In the genomic region with DNA sequence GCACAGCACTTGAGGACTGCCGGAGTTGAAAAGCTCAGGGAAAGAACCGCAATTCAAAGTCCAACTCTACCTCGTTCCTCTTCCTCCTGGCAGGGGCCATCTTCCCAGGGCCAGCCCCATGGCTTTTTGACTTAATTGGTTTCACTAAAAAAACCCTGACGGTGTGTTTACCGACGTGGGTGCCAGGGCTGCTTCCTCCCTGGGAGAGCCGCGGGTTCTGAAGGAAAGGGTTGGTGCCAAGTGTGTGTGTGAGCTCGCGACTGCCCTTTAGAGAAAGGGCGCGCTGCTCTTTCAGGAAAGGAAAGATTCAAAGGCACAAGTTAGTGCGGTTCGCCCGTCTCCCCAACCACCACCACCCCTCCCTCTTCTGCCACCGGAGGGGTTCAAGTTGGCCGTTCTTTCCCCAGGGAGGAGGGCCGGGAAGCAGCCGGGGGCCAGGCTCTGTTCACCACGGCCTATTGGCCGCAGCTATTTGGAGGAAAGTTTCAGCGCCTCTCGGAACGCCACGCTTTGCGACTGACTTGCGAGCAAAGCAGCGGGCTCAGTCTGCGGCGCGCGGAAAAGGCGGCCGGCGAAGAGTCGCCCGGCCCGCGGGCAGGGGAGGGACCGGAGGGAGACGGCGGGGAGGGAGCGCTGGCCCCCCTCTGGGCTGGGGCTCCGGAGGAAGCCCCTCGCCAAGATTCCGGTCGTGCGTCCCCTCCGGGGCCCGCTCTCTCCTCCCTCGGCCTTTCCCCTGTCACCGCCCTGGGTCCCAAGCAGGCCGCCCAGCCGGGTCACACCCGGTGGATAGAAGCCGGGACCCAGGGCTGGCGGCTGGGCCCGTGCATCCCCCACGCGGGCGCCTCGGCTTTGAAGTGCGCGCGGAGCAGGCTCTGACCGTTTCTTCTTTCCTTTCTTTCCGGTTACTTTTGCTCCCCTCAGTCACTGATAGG, we compare ENCODE assay signal across 8 cellular contexts.
DNase-seq lines count a peak whose midpoint lies in the region; ATAC-seq, FAIRE-seq and TF ChIP-seq lines count a peak whose summit lies in the region.

No MANE protein-coding gene starts in this region.

- peak overlapping the region in 1 of 2 experiments; percentile 83; a peak in 1 of 4 replicates for H4K8ac ChIP-seq in IMR-90 (ENCODE audit: low read depth in 2 of 2, low read length in 2 of 2)

- no peak for TF ChIP-seq POLR2A in IMR-90 (IDR thresholded peaks at IDR 0.05; ENCODE audit: low read depth, low read length)
- TF ChIP-seq POLR2A in H54 (IDR thresholded peaks at IDR 0.05; ENCODE audit: low read depth, low read length): no peak

- H3K4me3 ChIP-seq in IMR-90 (ENCODE audit: insufficient read depth, low read depth, low read length) (peak overlapping the region; percentile 66), pancreas (peak overlapping the region; percentile 35 to 71 (median 49))

- H3K9ac ChIP-seq in IMR-90 (ENCODE audit: low read depth, low read length): no peak overlapping the region

- H3K14ac ChIP-seq in IMR-90 (replicated peaks; ENCODE audit: low read depth, low read length): no peak overlapping the region

- peak overlapping the region; percentile 68 for H3K4me2 ChIP-seq in IMR-90 (ENCODE audit: low read depth, low read length)

- no peak overlapping the region for H2BK20ac ChIP-seq in IMR-90 (ENCODE audit: low read depth, low read length)

- no peak overlapping the region for H4K5ac ChIP-seq in IMR-90 (ENCODE audit: low read depth, low read length)

- H3K27ac ChIP-seq in IMR-90 (ENCODE audit: insufficient read depth, low read length): no peak overlapping the region
- peak overlapping the region; percentile 85 to 97 (median 94) for H3K27ac ChIP-seq in pancreas

- POLR2A ChIA-PET in IMR-90 (lab: Charles Lee; ENCODE audit: unreplicated experiment): no interaction called here
- POLR2A ChIA-PET in activated CD8-positive, alpha-beta T cell treated with anti-CD3 and anti-CD28 coated beads, Interleukin-2, amount 10 ng/mL, durations not matched to agents 7 days and 5 days (lab: Charles Lee): no interaction called here

- H3K9me3 ChIP-seq in IMR-90 (ENCODE audit: control insufficient read depth, insufficient read depth, low read length): peaks cover 12% of the 10 kb centered on the region; the same call in 1 of the 2 replicates
- no peaks in the 10 kb centered on the region for H3K9me3 ChIP-seq in pancreas

- peaks cover 80% of the 10 kb centered on the region for H3K27me3 Mint-ChIP-seq in activated CD4-positive, alpha-beta T cell treated with anti-CD3 and anti-CD28 coated beads, Interleukin-2, amount 10 ng/mL, durations not matched to agents 24 days and 14 days
- peaks cover 76% of the 10 kb centered on the region for H3K27me3 Mint-ChIP-seq in activated CD8-positive, alpha-beta T cell treated with anti-CD3 and anti-CD28 coated beads, Interleukin-2, amount 10 ng/mL, durations not matched to agents 7 days and 5 days (ENCODE audit: low read depth)
- H3K27me3 Mint-ChIP-seq in glutamatergic neuron (ENCODE audit: unreplicated experiment): peaks cover 20% of the 10 kb centered on the region

- dilution Hi-C loops in IMR-90 (cut with HindIII; ENCODE audit: low sequenced_read_pairs, unreplicated experiment): no loop called here

- H3K4me1 ChIP-seq in IMR-90 (ENCODE audit: control insufficient read depth, insufficient read depth, low read length): peaks cover 4% of the 10 kb centered on the region; the same call in 1 of the 2 replicates
- H3K4me1 ChIP-seq in pancreas: peaks cover 10 to 21% (median 19%) of the 10 kb centered on the region in 3 donors

- BruUV-seq in IMR-90 (replicated peaks; lab: Mats Ljungman, UMichigan): no TSS peak

- 9% methylated on average over 34 of the region's 67 CpGs; no CpG with 5 or more reads in 1 of the 2 experiments for WGBS in IMR-90 (ENCODE audit: extremely low coverage in 2 of 2, insufficient read length in 1 of 2), 2 experiments
- WGBS in pancreas, 2 donors: 1 to 2% methylated on average over 62 to 67 of the region's 67 CpGs

- H3K36me3 ChIP-seq in IMR-90 (ENCODE audit: control insufficient read depth, insufficient read depth, low read length): no peaks in the 10 kb centered on the region
- H3K36me3 ChIP-seq in pancreas: no peaks in the 10 kb centered on the region

- H4K20me1 ChIP-seq in IMR-90 (ENCODE audit: insufficient read depth, low read length): no peaks in the 10 kb centered on the region

- H2BK120ac ChIP-seq in IMR-90 (ENCODE audit: low read depth, low read length): peak overlapping the region; percentile 57; the same call in 1 of the 2 replicates

- no peak overlapping the region for H3K56ac ChIP-seq in IMR-90 (ENCODE audit: extremely low read depth, insufficient read depth, low read length)

- H2AK5ac ChIP-seq in IMR-90 (ENCODE audit: low read depth, low read length): no peak overlapping the region

- peaks cover 34% of the 10 kb centered on the region for H3K4me1 Mint-ChIP-seq in activated CD4-positive, alpha-beta T cell treated with anti-CD3 and anti-CD28 coated beads, Interleukin-2, amount 10 ng/mL, durations not matched to agents 24 days and 14 days
- peaks cover 30% of the 10 kb centered on the region for H3K4me1 Mint-ChIP-seq in activated CD8-positive, alpha-beta T cell treated with anti-CD3 and anti-CD28 coated beads, Interleukin-2, amount 10 ng/mL, durations not matched to agents 7 days and 5 days (ENCODE audit: low read depth)
- peaks cover 22% of the 10 kb centered on the region for H3K4me1 Mint-ChIP-seq in glutamatergic neuron (ENCODE audit: low read depth, unreplicated experiment)

- in situ Hi-C loops in IMR-90 (cut with MboI; ENCODE audit: low sequenced_read_pairs): no loop called here

- H3K27me3 ChIP-seq in IMR-90 (ENCODE audit: control insufficient read depth, insufficient read depth, low read length): peaks cover 52% of the 10 kb centered on the region
- H3K27me3 ChIP-seq in pancreas: peaks cover 0 to 11% (median 0%) of the 10 kb centered on the region in 4 donors

- H3K79me1 ChIP-seq in IMR-90 (ENCODE audit: low read depth in 1 of 2, low read length in 2 of 2): no peaks in the 10 kb centered on the region

- CTCF ChIA-PET in IMR-90 (lab: Yijun Ruan, JAX): interaction anchor here (0.6 kb wide), 1 partner anchor 1186 kb away, joined by 5 read pairs; no protein-coding TSS in a partner anchor
- CTCF ChIA-PET in activated CD8-positive, alpha-beta T cell treated with anti-CD3 and anti-CD28 coated beads, Interleukin-2, amount 10 ng/mL, durations not matched to agents 7 days and 5 days (lab: Charles Lee): interaction anchor here (0.6 kb wide), 1 partner anchor 18 kb away, joined by 3 read pairs; no protein-coding TSS in a partner anchor

- peaks cover 4% of the 10 kb centered on the region for H3K9me3 Mint-ChIP-seq in activated CD4-positive, alpha-beta T cell treated with anti-CD3 and anti-CD28 coated beads, Interleukin-2, amount 10 ng/mL, durations not matched to agents 24 days and 14 days
- H3K9me3 Mint-ChIP-seq in activated CD8-positive, alpha-beta T cell treated with anti-CD3 and anti-CD28 coated beads, Interleukin-2, amount 10 ng/mL, durations not matched to agents 7 days and 5 days (ENCODE audit: insufficient read depth): no peaks in the 10 kb centered on the region
- H3K9me3 Mint-ChIP-seq in glutamatergic neuron (ENCODE audit: unreplicated experiment): peaks cover 16% of the 10 kb centered on the region

- DNase-seq in activated CD4-positive, alpha-beta T cell treated with anti-CD3 and anti-CD28 coated beads, Interleukin-2, amount 10 ng/mL, durations not matched to agents 24 days and 14 days: peak; percentile 68
- DNase-seq in activated CD4-positive, alpha-beta T cell treated with anti-CD3 and anti-CD28 coated beads for 4 hours: no peak
- DNase-seq in IMR-90: no peak
- DNase-seq in activated CD8-positive, alpha-beta T cell treated with anti-CD3 and anti-CD28 coated beads, Interleukin-2, amount 10 ng/mL, durations not matched to agents 7 days and 5 days: peak; percentile 21
- DNase-seq in glutamatergic neuron: peak; percentile 50
- DNase-seq in pancreas: peak; percentile 54 to 85 (median 66)
- DNase-seq in omental fat pad (ENCODE audit: low spot score): no peak
- no peak for DNase-seq in H54 (ENCODE audit: insufficient read length, low spot score)

- no peak overlapping the region for H2AK9ac ChIP-seq in IMR-90 (replicated peaks; ENCODE audit: low read depth, low read length, poor library complexity)

- H3K18ac ChIP-seq in IMR-90 (ENCODE audit: low read depth, low read length): no peak overlapping the region

- H3K4ac ChIP-seq in IMR-90 (ENCODE audit: low read depth, low read length): peak overlapping the region; percentile 86; the same call in 1 of the 2 replicates

- no peak overlapping the region for H4K91ac ChIP-seq in IMR-90 (ENCODE audit: insufficient read depth, low read depth, low read length)

- peak overlapping the region; percentile 87 for H3K4me3 Mint-ChIP-seq in activated CD4-positive, alpha-beta T cell treated with anti-CD3 and anti-CD28 coated beads, Interleukin-2, amount 10 ng/mL, durations not matched to agents 24 days and 14 days
- peak overlapping the region; percentile 76 for H3K4me3 Mint-ChIP-seq in activated CD8-positive, alpha-beta T cell treated with anti-CD3 and anti-CD28 coated beads, Interleukin-2, amount 10 ng/mL, durations not matched to agents 7 days and 5 days
- peak overlapping the region; percentile 91 for H3K4me3 Mint-ChIP-seq in glutamatergic neuron (ENCODE audit: unreplicated experiment)

- peak overlapping the region; percentile 83; the same call in 1 of the 2 replicates for H3K23ac ChIP-seq in IMR-90 (ENCODE audit: low read depth, low read length)

- TF ChIP-seq RAD21 in IMR-90 (IDR thresholded peaks at IDR 0.05; ENCODE audit: low read length): no peak

- intact Hi-C loops in activated CD4-positive, alpha-beta T cell treated with anti-CD3 and anti-CD28 coated beads, Interleukin-2, amount 10 ng/mL, durations not matched to agents 24 days and 14 days (cut with micrococcal nuclease): loop anchor here (5.0 to 10.0 kb wide), 5 partner anchors 330 to 1828 kb away; a partner anchor contains a TSS
- intact Hi-C loops in IMR-90 (cut with micrococcal nuclease): loop anchor here (5.0 to 10.0 kb wide), 6 partner anchors 328 to 1828 kb away; a partner anchor contains a TSS
- intact Hi-C loops in pancreas (cut with DNase I): loop anchor here in 1 of 3 donors (10.0 kb wide), 1 partner anchor 320 kb away; no protein-coding TSS in a partner anchor

- TF ChIP-seq CTCF in IMR-90 (conservative IDR thresholded peaks at IDR 0.05; ENCODE audit: low read depth, low read length) (no peak), glutamatergic neuron (IDR thresholded peaks at IDR 0.05; ENCODE audit: partially characterized antibody, unreplicated experiment) (no peak), pancreas (IDR thresholded peaks at IDR 0.05) (no peak), omental fat pad (IDR thresholded peaks at IDR 0.05) (no peak)

- H3K36me3 Mint-ChIP-seq in activated CD4-positive, alpha-beta T cell treated with anti-CD3 and anti-CD28 coated beads, Interleukin-2, amount 10 ng/mL, durations not matched to agents 24 days and 14 days (ENCODE audit: low read depth): no peaks in the 10 kb centered on the region
- peaks cover 2% of the 10 kb centered on the region for H3K36me3 Mint-ChIP-seq in activated CD8-positive, alpha-beta T cell treated with anti-CD3 and anti-CD28 coated beads, Interleukin-2, amount 10 ng/mL, durations not matched to agents 7 days and 5 days (ENCODE audit: low read depth)
- no peaks in the 10 kb centered on the region for H3K36me3 Mint-ChIP-seq in glutamatergic neuron (ENCODE audit: unreplicated experiment)

- H2BK5ac ChIP-seq in IMR-90 (ENCODE audit: low read depth, low read length, poor library complexity, severe bottlenecking): no peak overlapping the region

- H2AFZ ChIP-seq in IMR-90 (replicated peaks; ENCODE audit: low read length, poor library complexity): peak overlapping the region; percentile 96

- no peak for FAIRE-seq in pancreas (lab: Jason Lieb, UNC)
- no peak for FAIRE-seq in H54 (lab: Jason Lieb, UNC)

- peak overlapping the region; percentile 69 for H3K27ac Mint-ChIP-seq in activated CD4-positive, alpha-beta T cell treated with anti-CD3 and anti-CD28 coated beads, Interleukin-2, amount 10 ng/mL, durations not matched to agents 24 days and 14 days
- H3K27ac Mint-ChIP-seq in activated CD8-positive, alpha-beta T cell treated with anti-CD3 and anti-CD28 coated beads, Interleukin-2, amount 10 ng/mL, durations not matched to agents 7 days and 5 days: no peak overlapping the region
- H3K27ac Mint-ChIP-seq in glutamatergic neuron (ENCODE audit: unreplicated experiment): peak overlapping the region; percentile 94

- H3K9me1 ChIP-seq in IMR-90 (ENCODE audit: insufficient read depth, low read length): no peaks in the 10 kb centered on the region

- peak; percentile 2; the same call in 1 of the 2 replicates for ATAC-seq in IMR-90 (ENCODE audit: low read depth)
- no peak for ATAC-seq in activated CD8-positive, alpha-beta T cell treated with anti-CD3 and anti-CD28 coated beads, Interleukin-2, amount 10 ng/mL, durations not matched to agents 7 days and 5 days
- ATAC-seq in pancreas: peak; percentile 12 to 22 (median 16)
- ATAC-seq in omental fat pad (ENCODE audit: low FRiP score): no peak

- H2BK15ac ChIP-seq in IMR-90 (ENCODE audit: low read depth, low read length): no peak overlapping the region; the same call in 2 of the 3 replicates

Comparison
In these comparisons a context has a peak if more than half of its experiments do, and no peak if none do; other contexts are left out.
1. DNase-seq: peak in activated CD4-positive, alpha-beta T cell treated with anti-CD3 and anti-CD28 coated beads, Interleukin-2, amount 10 ng/mL, durations not matched to agents 24 days and 14 days (single experiment), activated CD8-positive, alpha-beta T cell treated with anti-CD3 and anti-CD28 coated beads, Interleukin-2, amount 10 ng/mL, durations not matched to agents 7 days and 5 days (single experiment), glutamatergic neuron (single experiment) and pancreas (6 of 6); none in activated CD4-positive, alpha-beta T cell treated with anti-CD3 and anti-CD28 coated beads for 4 hours (0 of 2), IMR-90 (single experiment), omental fat pad (single experiment) and H54 (single experiment).
2. ATAC-seq: peak in IMR-90 (single experiment) and pancreas (4 of 4); none in activated CD8-positive, alpha-beta T cell treated with anti-CD3 and anti-CD28 coated beads, Interleukin-2, amount 10 ng/mL, durations not matched to agents 7 days and 5 days (single experiment) and omental fat pad (single experiment).
3. Peak in every context shown above with its lines, with median percentiles within 50 percentile points of each other: H3K4me3 Mint-ChIP-seq.